ENCODE assay signal across 1 cellular context in genomic region chr2:112749755-112750559, GRCh38.
TF ChIP-seq lines count a peak whose summit lies in the region.

No MANE protein-coding gene starts in this region.

TF ChIP-seq in K562, 482 proteins besides CTCF, POLR2A, EP300 and RAD21 (continued from another document):
- TF ChIP-seq HDGF (IDR thresholded peaks at IDR 0.05) (no peak), HINFP (tag; conservative IDR thresholded peaks at IDR 0.05; ENCODE audit: low read depth) (no peak), NCOR1 (IDR thresholded peaks at IDR 0.05) (no peak)
TF ChIP-seq in K562: peak in this region for 21.
